ENCODE assay signal across 1 cellular context in genomic region chr3:158732856-158733200, GRCh38.
TF ChIP-seq lines count a peak whose summit lies in the region.

No MANE protein-coding gene starts in this region.

TF ChIP-seq in WTC11, 78 proteins besides CTCF, POLR2A, EP300 and RAD21 (continued from another document):
- TF ChIP-seq AFF4 (CRISPR knock-in tag; IDR thresholded peaks at IDR 0.05; ENCODE audit: borderline replicate concordance) (no peak), OVOL2 (CRISPR knock-in tag; IDR thresholded peaks at IDR 0.05; ENCODE audit: borderline replicate concordance) (no peak), PRRX2 (CRISPR knock-in tag; IDR thresholded peaks at IDR 0.05) (no peak), ZNF416 (CRISPR knock-in tag; IDR thresholded peaks at IDR 0.05) (no peak), HMGXB4 (CRISPR knock-in tag; IDR thresholded peaks at IDR 0.05) (no peak), GABPB1 (CRISPR knock-in tag; IDR thresholded peaks at IDR 0.05) (no peak), NR2C2 (CRISPR knock-in tag; IDR thresholded peaks at IDR 0.05) (no peak)
TF ChIP-seq in WTC11: peak in this region for 0.
